18 cellular contexts compared by ENCODE assay signal in genomic region chr12:64990991-64991570, GRCh38.
DNase-seq lines count a peak whose midpoint lies in the region; ATAC-seq, FAIRE-seq and TF ChIP-seq lines count a peak whose summit lies in the region.
"Had no signal": no experiment of that assay in that cellular context is flagged by ENCODE, and none has a peak within 500 bp of the region (broad histone marks: within the 10 kb centered on the region; RNA-seq: fewer than 3 reads in every experiment).

No MANE protein-coding gene starts in this region.

- no peak overlapping the region for H3K9ac ChIP-seq in trophoblast cell (ENCODE audit: low read length)

- H3K23ac ChIP-seq in trophoblast cell (ENCODE audit: low read length) = no peak overlapping the region

- peak; percentile 62 for ATAC-seq in esophagus mucosa
- ATAC-seq: T-helper 17 cell had no signal

- no peak overlapping the region for H2BK5ac ChIP-seq in trophoblast cell (ENCODE audit: low read depth, low read length, poor library complexity)

- H3K14ac ChIP-seq in trophoblast cell (ENCODE audit: low read length) = no peak overlapping the region

- H3K4me1 ChIP-seq in trophoblast cell (ENCODE audit: control insufficient read depth in 1 of 2, insufficient read depth in 2 of 2, low read length in 2 of 2) = peaks cover 0 to 2% of the 10 kb centered on the region in 2 experiments

- H2AFZ ChIP-seq in trophoblast cell (ENCODE audit: insufficient read depth, low read length, poor library complexity) = no peak overlapping the region

- no peak overlapping the region for H4K91ac ChIP-seq in trophoblast cell (ENCODE audit: low read depth, low read length)

- no peak overlapping the region for H3K18ac ChIP-seq in trophoblast cell (ENCODE audit: low read length)

- TF ChIP-seq POLR2A in H54 (IDR thresholded peaks at IDR 0.05; ENCODE audit: low read depth, low read length) = no peak

- no peaks in the 10 kb centered on the region for H3K27me3 ChIP-seq in trophoblast cell (ENCODE audit: insufficient read depth, low read length)
- H3K27me3 ChIP-seq: esophagus squamous epithelium had no signal

- FAIRE-seq in H54 (lab: Jason Lieb, UNC) = peak; percentile 23

- no peak overlapping the region for H3K4me2 ChIP-seq in trophoblast cell (ENCODE audit: low read length)

- H3K4ac ChIP-seq in trophoblast cell (ENCODE audit: low read depth, low read length) = no peak overlapping the region

- no peak overlapping the region for H4K8ac ChIP-seq in trophoblast cell (ENCODE audit: low read depth, low read length)

- no peak overlapping the region for H2BK120ac ChIP-seq in trophoblast cell (ENCODE audit: insufficient read depth, low read length, poor library complexity)

- H2BK12ac ChIP-seq in trophoblast cell (ENCODE audit: low read length) = no peak overlapping the region

- no peaks in the 10 kb centered on the region for H3K79me1 ChIP-seq in trophoblast cell (ENCODE audit: low read length)

- H4K12ac ChIP-seq in trophoblast cell (ENCODE audit: low read depth, low read length) = no peak overlapping the region

- no peaks in the 10 kb centered on the region for H3K36me3 ChIP-seq in trophoblast cell (ENCODE audit: control insufficient read depth in 1 of 2, insufficient read depth in 2 of 2, low read length in 2 of 2)
- H3K36me3 ChIP-seq: esophagus squamous epithelium, neutrophil had no signal

- H2AK5ac ChIP-seq in trophoblast cell (ENCODE audit: low read length) = no peak overlapping the region

- DNase-seq in H54 (ENCODE audit: insufficient read length, low spot score) (no peak), RPMI7951 (ENCODE audit: low read depth) (peak; percentile 6), medulla oblongata (ENCODE audit: extremely low spot score) (peak; percentile 4), NCI-H2029 (lab: John Stamatoyannopoulos, UW) (no peak), mesenteric fat pad (ENCODE audit: low spot score) (no peak), NK-92 (lab: John Stamatoyannopoulos, UW; ENCODE audit: unreplicated experiment) (no peak), trophoblast cell (no peak)
- DNase-seq: activated CD8-positive, alpha-beta memory T cell treated with anti-CD3 and anti-CD28 coated beads for 24 hours; DMS153; esophagus squamous epithelium; NCI-H1048; NCI-H2107; NCI-H524 treated with DMSO at 0.1 percent for 48 hours; SHP77; stimulated activated naive CD4-positive, alpha-beta T cell; T-helper 17 cell had no signal

- H3K4me3 ChIP-seq in trophoblast cell (ENCODE audit: low read depth, low read length) = no peak overlapping the region
- H3K4me3 ChIP-seq: esophagus squamous epithelium had no signal

- H3K79me2 ChIP-seq in trophoblast cell (ENCODE audit: control insufficient read depth, insufficient read depth, low read length, poor library complexity) = no peaks in the 10 kb centered on the region

- no peaks in the 10 kb centered on the region for H3K9me3 ChIP-seq in trophoblast cell (ENCODE audit: insufficient read depth, low read depth, low read length)
- H3K9me3 ChIP-seq: esophagus squamous epithelium, neutrophil had no signal

- WGBS in trophoblast cell (ENCODE audit: extremely low coverage, insufficient coverage, insufficient read length) = no CpG with 5 or more reads among the region's 1 CpG

- H3K27ac ChIP-seq in trophoblast cell (ENCODE audit: low read depth, low read length) = no peak overlapping the region
- H3K27ac ChIP-seq: esophagus squamous epithelium, neutrophil had no signal

Comparison
In these comparisons a context has a peak if more than half of its experiments do, and no peak if none do; other contexts are left out.
1. DNase-seq: peak in RPMI7951 (single experiment) and medulla oblongata (single experiment); none in H54 (single experiment), NCI-H2029 (single experiment), mesenteric fat pad (single experiment), NK-92 (single experiment) and trophoblast cell (0 of 2).